15 cellular contexts compared by ENCODE assay signal in genomic region chr9:133128152-133128551, GRCh38. TPM values are rescaled to one million over a fixed set of nuclear protein-coding genes. Genes with fewer than 3 reads are reported as not detected.
DNase-seq lines count a peak whose midpoint lies in the region; ATAC-seq and TF ChIP-seq lines count a peak whose summit lies in the region.
"Had no signal": no experiment of that assay in that cellular context is flagged by ENCODE, and none has a peak within 500 bp of the region (broad histone marks: within the 10 kb centered on the region; RNA-seq: fewer than 3 reads in every experiment).

No MANE protein-coding gene starts in this region.

- peak overlapping the region in 1 of 2 donors; percentile 7 for H3K4me3 ChIP-seq in esophagus (ENCODE audit: low read depth in 1 of 2, low read length in 2 of 2)
- H3K4me3 ChIP-seq: A549 had no signal

- H3K27ac Mint-ChIP-seq in activated CD4-positive, alpha-beta T cell treated with anti-CD3 and anti-CD28 coated beads, Interleukin-2, amount 10 ng/mL, durations not matched to agents 24 days and 14 days = peak overlapping the region; percentile 72
- peak overlapping the region; percentile 74 to 88 for H3K27ac Mint-ChIP-seq in T-cell
- H3K27ac Mint-ChIP-seq in stimulated activated effector memory CD8-positive, alpha-beta T cell treated with anti-CD3 and anti-CD28 coated beads, Interleukin-12 subunit alpha, Interleukin-12 subunit beta, amount 100 ng/mL, for 72 hours = peak overlapping the region; percentile 96
- H3K27ac Mint-ChIP-seq in mesothelial cell of epicardium = no peak overlapping the region

- 78 to 83% methylated on average over 13 of the region's 13 CpGs for WGBS in esophagus, 2 donors

- no peaks in the 10 kb centered on the region for H3K9me3 Mint-ChIP-seq in activated CD4-positive, alpha-beta T cell treated with anti-CD3 and anti-CD28 coated beads, Interleukin-2, amount 10 ng/mL, durations not matched to agents 24 days and 14 days
- H3K9me3 Mint-ChIP-seq in T-cell (no peaks in the 10 kb centered on the region), mesothelial cell of epicardium (no peaks in the 10 kb centered on the region)
- no peaks in the 10 kb centered on the region for H3K9me3 Mint-ChIP-seq in stimulated activated effector memory CD8-positive, alpha-beta T cell treated with anti-CD3 and anti-CD28 coated beads, Interleukin-12 subunit alpha, Interleukin-12 subunit beta, amount 100 ng/mL, for 72 hours

- POLR2A ChIA-PET in T-cell (lab: Charles Lee) = no interaction called here

- H3K27me3 ChIP-seq in esophagus (ENCODE audit: control insufficient read depth in 1 of 2, insufficient read depth in 2 of 2, low read length in 2 of 2) = no peaks in the 10 kb centered on the region

- H3K4me1 Mint-ChIP-seq in activated CD4-positive, alpha-beta T cell treated with anti-CD3 and anti-CD28 coated beads, Interleukin-2, amount 10 ng/mL, durations not matched to agents 24 days and 14 days = peaks cover 51% of the 10 kb centered on the region
- peaks cover 67 to 92% (median 77%) of the 10 kb centered on the region in 3 donors for H3K4me1 Mint-ChIP-seq in T-cell
- H3K4me1 Mint-ChIP-seq in stimulated activated effector memory CD8-positive, alpha-beta T cell treated with anti-CD3 and anti-CD28 coated beads, Interleukin-12 subunit alpha, Interleukin-12 subunit beta, amount 100 ng/mL, for 72 hours = peaks cover 91% of the 10 kb centered on the region
- peaks cover 9% of the 10 kb centered on the region for H3K4me1 Mint-ChIP-seq in mesothelial cell of epicardium

- CTCF ChIA-PET in T-cell (lab: Charles Lee) = interaction anchor here in 1 of 2 donors (4.4 kb wide), 1 partner anchor 16 kb away, joined by 21 read pairs; no protein-coding TSS in a partner anchor

- H3K36me3 ChIP-seq in esophagus (ENCODE audit: control insufficient read depth in 2 of 2, insufficient read depth in 2 of 2, low read length in 1 of 2) = no peaks in the 10 kb centered on the region

- H3K4me3 Mint-ChIP-seq in activated CD4-positive, alpha-beta T cell treated with anti-CD3 and anti-CD28 coated beads, Interleukin-2, amount 10 ng/mL, durations not matched to agents 24 days and 14 days = peak overlapping the region; percentile 59
- peak overlapping the region; percentile 67 to 83 (median 77) for H3K4me3 Mint-ChIP-seq in T-cell
- H3K4me3 Mint-ChIP-seq in stimulated activated effector memory CD8-positive, alpha-beta T cell treated with anti-CD3 and anti-CD28 coated beads, Interleukin-12 subunit alpha, Interleukin-12 subunit beta, amount 100 ng/mL, for 72 hours = peak overlapping the region; percentile 94
- H3K4me3 Mint-ChIP-seq in mesothelial cell of epicardium = no peak overlapping the region

- peaks cover 20% of the 10 kb centered on the region for H3K36me3 Mint-ChIP-seq in activated CD4-positive, alpha-beta T cell treated with anti-CD3 and anti-CD28 coated beads, Interleukin-2, amount 10 ng/mL, durations not matched to agents 24 days and 14 days (ENCODE audit: low read depth)
- H3K36me3 Mint-ChIP-seq in T-cell (peaks cover 10% of the 10 kb centered on the region), mesothelial cell of epicardium (peaks cover 1% of the 10 kb centered on the region)
- H3K36me3 Mint-ChIP-seq in stimulated activated effector memory CD8-positive, alpha-beta T cell treated with anti-CD3 and anti-CD28 coated beads, Interleukin-12 subunit alpha, Interleukin-12 subunit beta, amount 100 ng/mL, for 72 hours = peaks cover 81% of the 10 kb centered on the region

- no peaks in the 10 kb centered on the region for H3K9me3 ChIP-seq in esophagus (ENCODE audit: control insufficient read depth in 2 of 2, insufficient read depth in 1 of 2, low read depth in 1 of 2, low read length in 1 of 2)
- H3K9me3 ChIP-seq: A549 had no signal

- intact Hi-C loops in activated CD4-positive, alpha-beta T cell treated with anti-CD3 and anti-CD28 coated beads, Interleukin-2, amount 10 ng/mL, durations not matched to agents 24 days and 14 days (cut with micrococcal nuclease) = no loop called here

- no peak for DNase-seq in activated CD4-positive, alpha-beta T cell treated with anti-CD3 and anti-CD28 coated beads, Interleukin-2, amount 10 ng/mL, durations not matched to agents 24 days and 14 days
- DNase-seq in activated CD4-positive, alpha-beta T cell treated with anti-CD3 and anti-CD28 coated beads for 48 hours = no peak
- no peak for DNase-seq in T-cell
- DNase-seq in stimulated activated effector memory CD8-positive, alpha-beta T cell treated with anti-CD3 and anti-CD28 coated beads, Interleukin-12 subunit alpha, Interleukin-12 subunit beta, amount 100 ng/mL, for 72 hours (ENCODE audit: low spot score in 2 of 2) = no peak
- no peak for DNase-seq in mesothelial cell of epicardium (ENCODE audit: low spot score in 2 of 2, unreplicated experiment in 2 of 2)
- DNase-seq in stimulated activated CD8-positive, alpha-beta memory T cell treated with anti-CD3 and anti-CD28 coated beads, Interleukin-4, amount 100 ng/mL, for 48 hours = no peak
- DNase-seq: NCI-H1436; NCI-H510A; stimulated activated CD4-positive, alpha-beta T cell treated with anti-CD3 and anti-CD28 coated beads, Interleukin-1b, Interleukin-23, amount 100 ng/mL, for 48 hours had no signal

- TF ChIP-seq CTCF in mesothelial cell of epicardium (IDR thresholded peaks at IDR 0.05; ENCODE audit: unreplicated experiment) = no peak

- ATAC-seq in T-cell (replicated peaks in 1 of 4) = no peak
- no peak for ATAC-seq in stimulated activated effector memory CD8-positive, alpha-beta T cell treated with anti-CD3 and anti-CD28 coated beads, Interleukin-12 subunit alpha, Interleukin-12 subunit beta, amount 100 ng/mL, for 72 hours
- ATAC-seq in HG03432 (IDR thresholded peaks at IDR 0.05; ENCODE audit: unreplicated experiment) = no peak
- ATAC-seq: A549, Panc1 had no signal

- H3K4me1 ChIP-seq in esophagus (ENCODE audit: control insufficient read depth in 2 of 2, insufficient read depth in 2 of 2, low read length in 1 of 2) = peaks cover 16 to 40% of the 10 kb centered on the region in 2 donors

- no peaks in the 10 kb centered on the region for H3K27me3 Mint-ChIP-seq in activated CD4-positive, alpha-beta T cell treated with anti-CD3 and anti-CD28 coated beads, Interleukin-2, amount 10 ng/mL, durations not matched to agents 24 days and 14 days
- H3K27me3 Mint-ChIP-seq in T-cell (no peaks in the 10 kb centered on the region), mesothelial cell of epicardium (ENCODE audit: low read depth) (no peaks in the 10 kb centered on the region)

- peak overlapping the region; percentile 25 to 91 for H3K27ac ChIP-seq in esophagus (ENCODE audit: low read depth in 2 of 2, low read length in 1 of 2)
- H3K27ac ChIP-seq: A549, KMS-11 had no signal

RNA-seq across cellular contexts. Expression of gene RALGDS, which starts 7.1 kb away (rescaled TPM):
- total RNA-seq in activated CD4-positive, alpha-beta T cell treated with anti-CD3 and anti-CD28 coated beads, Interleukin-2, amount 10 ng/mL, durations not matched to agents 24 days and 14 days = 93.0 and 96.7 TPM in 2 replicates
- total RNA-seq in T-cell (100 to 1,000 TPM in 4 of 5 donors, 10 to 100 TPM in 1; 81.0 to 161 (median 137) TPM), mesothelial cell of epicardium (78.9 to 83.5 TPM (median 82.9 TPM) in 3 replicates)
- polyA plus RNA-seq in esophagus = 10 to 100 TPM; 47.8 to 67.9 TPM

RNA-seq across cellular contexts. Expression of gene GBGT1, which starts 35.6 kb away (rescaled TPM):
- total RNA-seq in activated CD4-positive, alpha-beta T cell treated with anti-CD3 and anti-CD28 coated beads, Interleukin-2, amount 10 ng/mL, durations not matched to agents 24 days and 14 days = 6.8 and 8.2 TPM in 2 replicates
- total RNA-seq in T-cell (10 to 100 TPM in 2 of 5 donors, 1 to 10 TPM in 3; 1.3 to 13.3 (median 7.9) TPM), mesothelial cell of epicardium (29.1 to 32.8 TPM (median 31.8 TPM) in 3 replicates)
- polyA plus RNA-seq in esophagus = 1 to 10 TPM; 2.1 to 3.7 TPM
- total RNA-seq: H4 had no signal
